In the genomic region with DNA sequence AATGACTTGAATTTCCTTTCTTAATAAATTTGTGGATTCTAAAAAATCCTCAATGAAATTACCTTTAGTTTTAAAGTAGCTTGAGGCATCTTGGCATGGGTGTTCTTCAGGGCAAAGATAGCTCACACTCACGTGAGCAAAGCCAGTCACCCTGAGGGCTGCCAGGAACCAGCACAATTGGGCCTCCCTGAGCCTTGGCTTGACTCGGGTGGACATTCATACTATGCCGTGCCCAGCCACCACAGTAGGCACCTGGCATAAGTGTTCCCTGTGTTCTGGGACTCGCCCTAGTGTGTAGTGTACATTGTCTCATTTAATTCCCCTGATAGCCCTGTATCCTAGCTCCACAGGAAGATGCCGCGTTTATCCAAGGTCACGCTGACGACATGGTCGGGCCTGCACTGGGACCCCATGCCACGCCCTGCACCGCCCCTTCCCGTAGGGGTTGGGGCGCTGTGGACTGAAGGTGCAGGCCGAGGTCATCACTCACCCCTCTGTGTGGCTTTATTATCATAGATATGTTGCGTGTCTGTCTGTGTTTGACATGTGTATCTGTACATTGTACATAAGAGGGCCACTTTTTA, we compare ENCODE assay signal across 17 cellular contexts.
DNase-seq lines count a peak whose midpoint lies in the region; ATAC-seq and TF ChIP-seq lines count a peak whose summit lies in the region.
"Had no signal": no experiment of that assay in that cellular context is flagged by ENCODE, and none has a peak within 500 bp of the region (broad histone marks: within the 10 kb centered on the region; RNA-seq: fewer than 3 reads in every experiment).

No MANE protein-coding gene starts in this region.

- H3K4me1 ChIP-seq in heart right ventricle (peaks cover 0 to 6% (median 0%) of the 10 kb centered on the region in 9 donors), neural progenitor cell (no peaks in the 10 kb centered on the region)
- H3K4me1 ChIP-seq: BLaER1, HAP-1 had no signal

- H3K27ac Mint-ChIP-seq in neural progenitor cell = peak overlapping the region; percentile 46

- ATAC-seq in Right ventricle myocardium superior (ENCODE audit: poor library complexity) (peak; percentile 77), heart right ventricle (peak in 7 of 8 donors; percentile 60 to 89 (median 68))
- ATAC-seq: HepG2 had no signal

- H3K9ac ChIP-seq in neural progenitor cell = no peak overlapping the region
- H3K9ac ChIP-seq: BLaER1 had no signal

- H3K27ac ChIP-seq in heart right ventricle = peak overlapping the region in 2 of 10 donors; percentile 14 to 40
- no peak overlapping the region for H3K27ac ChIP-seq in neural progenitor cell
- H3K27ac ChIP-seq: BLaER1 had no signal

- no peaks in the 10 kb centered on the region for H3F3A ChIP-seq in neural progenitor cell (ENCODE audit: low read depth)

- H3K4me1 Mint-ChIP-seq in neural progenitor cell = no peaks in the 10 kb centered on the region
- H3K4me1 Mint-ChIP-seq: CD14-positive monocyte; CD4-positive, alpha-beta memory T cell had no signal

- peaks cover 4% of the 10 kb centered on the region for H3K27me3 Mint-ChIP-seq in neural progenitor cell (ENCODE audit: insufficient read depth, low read depth)
- H3K27me3 Mint-ChIP-seq: CD4-positive, alpha-beta memory T cell had no signal

- H3K36me3 Mint-ChIP-seq in neural progenitor cell = peaks cover 59% of the 10 kb centered on the region

- no peak for TF ChIP-seq CTCF in heart right ventricle (IDR thresholded peaks at IDR 0.05)
- TF ChIP-seq CTCF in neural progenitor cell (IDR thresholded peaks at IDR 0.05) = no peak

- intact Hi-C loops in Right ventricle myocardium superior (cut with DNase I) = no loop called here
- intact Hi-C loops in cardiac septum (cut with DNase I) = no loop called here
- intact Hi-C loops in heart right ventricle (cut with DNase I) = no loop called here

- H3K36me3 ChIP-seq in heart right ventricle = peaks cover 0 to 100% (median 75%) of the 10 kb centered on the region in 9 donors
- H3K36me3 ChIP-seq in neural progenitor cell = no peaks in the 10 kb centered on the region

- H3K4me3 ChIP-seq in heart right ventricle = no peak overlapping the region
- H3K4me3 ChIP-seq in neural progenitor cell = no peak overlapping the region
- H3K4me3 ChIP-seq: BLaER1, GM23248, HAP-1 had no signal

- no peaks in the 10 kb centered on the region for H4K20me1 ChIP-seq in neural progenitor cell (ENCODE audit: low read depth)
- H4K20me1 ChIP-seq: BLaER1 had no signal

- no peaks in the 10 kb centered on the region for H3K9me3 Mint-ChIP-seq in neural progenitor cell
- H3K9me3 Mint-ChIP-seq: CD4-positive, alpha-beta memory T cell had no signal

- 81 to 84% methylated on average over 15 of the region's 15 CpGs for WGBS in heart right ventricle, 2 donors

- no peak overlapping the region for H3K4me3 Mint-ChIP-seq in neural progenitor cell
- H3K4me3 Mint-ChIP-seq: CD14-positive monocyte; CD4-positive, alpha-beta memory T cell had no signal

- no peak for DNase-seq in Right ventricle myocardium superior
- no peak for DNase-seq in cardiac septum (ENCODE audit: low spot score)
- no peak for DNase-seq in heart right ventricle
- no peak for DNase-seq in neural progenitor cell (ENCODE audit: low spot score)
- DNase-seq in stimulated activated naive CD4-positive, alpha-beta T cell (lab: John Stamatoyannopoulos, UW) = no peak
- no peak for DNase-seq in activated CD8-positive, alpha-beta memory T cell treated with anti-CD3 and anti-CD28 coated beads, Interleukin-2, amount 50 U/mL, for 48 hours
- DNase-seq in midbrain (lab: John Stamatoyannopoulos, UW) = no peak
- DNase-seq: 8988T; CD4-positive, alpha-beta memory T cell; DMS153; DMS79; GDM1; GM23248 had no signal

- H3K9me3 ChIP-seq in heart right ventricle (no peaks in the 10 kb centered on the region), neural progenitor cell (ENCODE audit: low read depth) (no peaks in the 10 kb centered on the region)
- H3K9me3 ChIP-seq: BLaER1, HAP-1 had no signal

- H3K27me3 ChIP-seq in heart right ventricle (no peaks in the 10 kb centered on the region), neural progenitor cell (no peaks in the 10 kb centered on the region)
- H3K27me3 ChIP-seq: BLaER1 had no signal

- no peak overlapping the region for H2AFZ ChIP-seq in neural progenitor cell (replicated peaks)
- H2AFZ ChIP-seq: GM23248 had no signal

- no peak overlapping the region for H3K4me2 ChIP-seq in neural progenitor cell
- H3K4me2 ChIP-seq: BLaER1 had no signal

- no peaks in the 10 kb centered on the region for H3K79me2 ChIP-seq in neural progenitor cell (ENCODE audit: low read depth)
